ENCODE assay signal across 8 cellular contexts in genomic region chr7:73718905-73719805, GRCh38.
A peak's percentile ranks its signal among the peaks of the same experiment; 100 is the strongest.
DNase-seq lines count a peak whose midpoint lies in the region; ATAC-seq and TF ChIP-seq lines count a peak whose summit lies in the region.

Gene STX1A, minus strand, starts transcription at chr7:73719669. Its CDS starts 38 bp downstream, at chr7:73719631.

- POLR2A ChIA-PET in GM10248 (lab: Yijun Ruan, JAX): interaction anchor here (0.6 kb wide), 1 partner anchor 15 kb away, joined by 3 read pairs; no protein-coding TSS in a partner anchor

- no peaks in the 10 kb centered on the region for H3K9me3 ChIP-seq in HAP-1

- H3K36me3 Mint-ChIP-seq in central memory CD8-positive, alpha-beta T cell (ENCODE audit: insufficient read depth): peaks cover 8% of the 10 kb centered on the region

- H3K4me1 ChIP-seq in HAP-1: peaks cover 13% of the 10 kb centered on the region

- ATAC-seq in central memory CD8-positive, alpha-beta T cell (replicated peaks; ENCODE audit: extremely low read depth, poor library complexity, severe bottlenecking): peak; percentile 64

- in situ Hi-C loops in HAP-1 (cut with MboI; ENCODE audit: low sequenced_read_pairs): no loop called here

- peak within 1 kb of the TSS; percentile 56 for H3K27ac Mint-ChIP-seq in central memory CD8-positive, alpha-beta T cell (ENCODE audit: low read depth)

- H3K27me3 Mint-ChIP-seq in central memory CD8-positive, alpha-beta T cell: no peaks in the 10 kb centered on the region

- H3K27me3 ChIP-seq in HAP-1 (ENCODE audit: low read depth): no peaks in the 10 kb centered on the region

- H3K9me3 Mint-ChIP-seq in central memory CD8-positive, alpha-beta T cell: no peaks in the 10 kb centered on the region

- H3K4me3 Mint-ChIP-seq in central memory CD8-positive, alpha-beta T cell: peak within 1 kb of the TSS; percentile 86

- DNase-seq in GM10248 (ENCODE audit: extremely low spot score) (peak; percentile 95), HAP-1 (ENCODE audit: low spot score in 2 of 2) (peak; percentile 70 to 81), NCI-H1092 (lab: John Stamatoyannopoulos, UW) (peak; percentile 66), kidney glomerular epithelial cell (lab: John Stamatoyannopoulos, UW) (peak; percentile 53), SKM-1 treated with dmso at 0.1 percent for 144 hours (lab: John Stamatoyannopoulos, UW; ENCODE audit: unreplicated experiment) (no peak)
- peak; percentile 38 for DNase-seq in activated CD4-positive, CD25-positive, alpha-beta regulatory T cell treated with anti-CD3 and anti-CD28 coated beads, Interleukin-2, amount 50 U/mL, for 16 hours (ENCODE audit: low read depth, low spot score)
- DNase-seq in central memory CD8-positive, alpha-beta T cell (ENCODE audit: low spot score in 2 of 2): peak; percentile 36 to 45
- DNase-seq in stimulated activated CD4-positive, alpha-beta T cell treated with anti-CD3 and anti-CD28 coated beads, Interleukin-1b, Interleukin-23, amount 100 ng/mL, for 48 hours: peak; percentile 66

- peaks cover 25% of the 10 kb centered on the region for H3K4me1 Mint-ChIP-seq in central memory CD8-positive, alpha-beta T cell

- no peak for TF ChIP-seq CTCF in GM10248 (IDR thresholded peaks at IDR 0.05; ENCODE audit: control extremely low read depth, extremely low read depth, low read depth, missing control alignments)

- CTCF ChIA-PET in GM10248 (lab: Yijun Ruan, JAX): interaction anchor here (0.9 to 8.6 kb wide), 3 partner anchors 15 to 112 kb away, joined by 3 to 93 read pairs (median 8); no protein-coding TSS in a partner anchor

- H3K4me3 ChIP-seq in HAP-1: peak within 1 kb of the TSS; percentile 73

- no peaks in the 10 kb centered on the region for H3K36me3 ChIP-seq in HAP-1 (replicated peaks)
